Comparison of ENCODE assay signal across 26 cellular contexts in the genomic region with DNA sequence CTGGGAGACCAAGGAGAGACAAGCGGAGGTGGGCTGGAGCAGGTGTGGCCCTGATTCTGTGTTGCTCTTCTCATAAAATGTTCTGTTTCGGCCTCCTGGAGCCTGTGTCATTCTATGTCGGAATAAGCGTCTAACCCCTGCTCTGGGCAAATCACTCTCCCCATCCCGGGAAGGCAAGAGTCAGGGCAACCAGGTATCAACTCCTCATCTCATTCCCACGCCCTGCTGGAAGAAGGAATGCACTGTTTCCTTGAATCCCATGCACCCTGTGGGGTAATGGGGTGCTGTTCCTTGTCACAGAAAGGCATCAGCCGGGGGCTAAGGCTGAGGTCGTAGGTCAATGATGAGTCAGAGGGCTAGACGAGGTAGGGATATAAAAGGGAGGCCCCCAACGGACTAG. TPM values are rescaled to one million over a fixed set of nuclear protein-coding genes. Genes with fewer than 3 reads are reported as not detected.
DNase-seq lines count a peak whose midpoint lies in the region; ATAC-seq and TF ChIP-seq lines count a peak whose summit lies in the region.
"Had no signal": no experiment of that assay in that cellular context is flagged by ENCODE, and none has a peak within 500 bp of the region (broad histone marks: within the 10 kb centered on the region; RNA-seq: fewer than 3 reads in every experiment).

No MANE protein-coding gene starts in this region.

- H2AFZ ChIP-seq in neuronal stem cell (ENCODE audit: low read length) = no peak overlapping the region

- H3K4ac ChIP-seq in neuronal stem cell (ENCODE audit: low read length) = no peak overlapping the region

- H3K27ac Mint-ChIP-seq in dendritic cell treated with granulocyte-macrophage colony-stimulating factor and Interleukin-4, amounts not matched to agents 40 ng/mL and 50 ng/mL, for 4 days = peak overlapping the region; percentile 86
- H3K27ac Mint-ChIP-seq: activated naive CD4-positive, alpha-beta T cell treated with anti-CD3 and anti-CD28 coated beads for 36 hours; immature natural killer cell; stimulated activated naive B cell treated with anti-CD40 and anti-IgM and Interleukin-4, amounts not matched to agents 10 μg/mL and 1 μg/mL and 100 μg/mL, for 72 hours; WTC11 had no signal

- peak overlapping the region; percentile 68 for H3K4me3 Mint-ChIP-seq in dendritic cell treated with granulocyte-macrophage colony-stimulating factor and Interleukin-4, amounts not matched to agents 40 ng/mL and 50 ng/mL, for 4 days
- H3K4me3 Mint-ChIP-seq: activated naive CD4-positive, alpha-beta T cell treated with anti-CD3 and anti-CD28 coated beads for 36 hours; CD8-positive, alpha-beta memory T cell; immature natural killer cell; naive thymus-derived CD4-positive, alpha-beta T cell; stimulated activated naive B cell treated with anti-CD40 and anti-IgM and Interleukin-4, amounts not matched to agents 10 μg/mL and 1 μg/mL and 100 μg/mL, for 72 hours had no signal

- H3K9ac ChIP-seq in neuronal stem cell (ENCODE audit: low read depth, low read length, poor library complexity) = peak overlapping the region; percentile 44

- H3K36me3 ChIP-seq in heart left ventricle (peaks cover 0 to 12% (median 11%) of the 10 kb centered on the region in 9 donors), neuronal stem cell (replicated peaks in 1 of 2; ENCODE audit: control insufficient read depth in 2 of 2, insufficient read depth in 2 of 2, low read length in 2 of 2) (peaks cover 3 to 12% of the 10 kb centered on the region in 2 donors), testis (ENCODE audit: low read depth, missing control alignments) (no peaks in the 10 kb centered on the region), upper lobe of right lung (peaks cover 9% of the 10 kb centered on the region)
- H3K36me3 ChIP-seq: MG63 had no signal

- H3K18ac ChIP-seq in neuronal stem cell (ENCODE audit: low read length) = no peak overlapping the region

- peaks cover 24% of the 10 kb centered on the region for H3K27me3 Mint-ChIP-seq in dendritic cell treated with granulocyte-macrophage colony-stimulating factor and Interleukin-4, amounts not matched to agents 40 ng/mL and 50 ng/mL, for 4 days

- no peak overlapping the region for H2BK15ac ChIP-seq in neuronal stem cell (ENCODE audit: low read length)

- TF ChIP-seq POLR2A in heart left ventricle (IDR thresholded peaks at IDR 0.05) (no peak), testis (IDR thresholded peaks at IDR 0.05) (no peak)

- intact Hi-C loops in heart left ventricle (cut with DNase I) = no loop called here
- intact Hi-C loops in Right ventricle myocardium superior (cut with DNase I) = no loop called here
- intact Hi-C loops in dendritic cell treated with granulocyte-macrophage colony-stimulating factor and Interleukin-4, amounts not matched to agents 40 ng/mL and 50 ng/mL, for 4 days (cut with micrococcal nuclease) = no loop called here
- intact Hi-C loops in testis (cut with DNase I; ENCODE audit: low total_unique reads) = no loop called here
- intact Hi-C loops in upper lobe of right lung (cut with DNase I) = no loop called here

- H4K91ac ChIP-seq in neuronal stem cell (ENCODE audit: low read depth, low read length, poor library complexity) = no peak overlapping the region

- H2BK120ac ChIP-seq in neuronal stem cell (ENCODE audit: low read depth, low read length) = no peak overlapping the region

- no peak for ATAC-seq in heart left ventricle
- no peak for ATAC-seq in Right ventricle myocardium superior (ENCODE audit: poor library complexity)
- no peak for ATAC-seq in upper lobe of right lung
- no peak for ATAC-seq in GM19397 (IDR thresholded peaks at IDR 0.05; ENCODE audit: unreplicated experiment)
- ATAC-seq: left lobe of liver; naive thymus-derived CD4-positive, alpha-beta T cell; stimulated activated naive B cell treated with anti-CD40 and anti-IgM and Interleukin-4, amounts not matched to agents 10 μg/mL and 1 μg/mL and 100 μg/mL, for 72 hours had no signal

- no peak overlapping the region for H4K8ac ChIP-seq in neuronal stem cell (ENCODE audit: low read depth, low read length)

- TF ChIP-seq CTCF in heart left ventricle (IDR thresholded peaks at IDR 0.05) (no peak), testis (IDR thresholded peaks at IDR 0.05) (no peak), upper lobe of right lung (IDR thresholded peaks at IDR 0.05) (no peak)

- H3K4me1 ChIP-seq in heart left ventricle = peaks cover 0 to 33% (median 15%) of the 10 kb centered on the region in 12 donors
- peaks cover 7 to 21% of the 10 kb centered on the region in 2 donors for H3K4me1 ChIP-seq in neuronal stem cell (ENCODE audit: control insufficient read depth in 2 of 2, insufficient read depth in 1 of 2, low read depth in 1 of 2, low read length in 2 of 2)
- peaks cover 8% of the 10 kb centered on the region for H3K4me1 ChIP-seq in testis
- peaks cover 10% of the 10 kb centered on the region for H3K4me1 ChIP-seq in upper lobe of right lung

- no peaks in the 10 kb centered on the region for H3K9me3 Mint-ChIP-seq in dendritic cell treated with granulocyte-macrophage colony-stimulating factor and Interleukin-4, amounts not matched to agents 40 ng/mL and 50 ng/mL, for 4 days
- H3K9me3 Mint-ChIP-seq: activated naive CD4-positive, alpha-beta T cell treated with anti-CD3 and anti-CD28 coated beads for 36 hours; CD8-positive, alpha-beta memory T cell; naive thymus-derived CD4-positive, alpha-beta T cell; stimulated activated naive B cell treated with anti-CD40 and anti-IgM and Interleukin-4, amounts not matched to agents 10 μg/mL and 1 μg/mL and 100 μg/mL, for 72 hours; WTC11 had no signal

- peaks cover 0 to 41% (median 21%) of the 10 kb centered on the region in 9 donors for H3K27me3 ChIP-seq in heart left ventricle
- H3K27me3 ChIP-seq in neuronal stem cell (ENCODE audit: control insufficient read depth in 3 of 3, insufficient read depth in 3 of 3, low read depth in 1 of 3, low read length in 3 of 3) = peaks cover 0 to 16% (median 3%) of the 10 kb centered on the region in 3 experiments
- H3K27me3 ChIP-seq in testis = no peaks in the 10 kb centered on the region
- peaks cover 23% of the 10 kb centered on the region for H3K27me3 ChIP-seq in upper lobe of right lung
- H3K27me3 ChIP-seq: cardiac muscle cell had no signal

- no peak overlapping the region for H2BK5ac ChIP-seq in neuronal stem cell (ENCODE audit: low read length)

- peaks cover 4% of the 10 kb centered on the region for H3K79me1 ChIP-seq in neuronal stem cell (ENCODE audit: low read depth, low read length)

- peak overlapping the region in 2 of 12 donors; percentile 48 to 75 for H3K27ac ChIP-seq in heart left ventricle
- H3K27ac ChIP-seq in neuronal stem cell (replicated peaks; ENCODE audit: low read length) = no peak overlapping the region
- H3K27ac ChIP-seq in testis = peak overlapping the region; percentile 74 to 82
- no peak overlapping the region for H3K27ac ChIP-seq in upper lobe of right lung
- H3K27ac ChIP-seq: cardiac muscle cell, epithelial cell of prostate, tibial artery had no signal

- WGBS in heart left ventricle, 4 donors = 86 to 90% (median 88%) methylated on average over 8 to 10 of the region's 10 CpGs
- WGBS in neuronal stem cell (ENCODE audit: extremely low coverage in 2 of 2, insufficient read length in 2 of 2, insufficient replicate concordance in 1 of 2), 2 donors = no CpG with 5 or more reads among the region's 10 CpGs
- 58 to 69% methylated on average over 10 of the region's 10 CpGs for WGBS in testis, 2 donors

- H3K9me3 ChIP-seq in heart left ventricle = no peaks in the 10 kb centered on the region
- no peaks in the 10 kb centered on the region for H3K9me3 ChIP-seq in neuronal stem cell (replicated peaks in 1 of 2; ENCODE audit: control insufficient read depth in 2 of 2, insufficient read depth in 1 of 2, low read depth in 1 of 2, low read length in 2 of 2)
- no peaks in the 10 kb centered on the region for H3K9me3 ChIP-seq in testis
- H3K9me3 ChIP-seq in upper lobe of right lung = no peaks in the 10 kb centered on the region
- H3K9me3 ChIP-seq: MG63, tibial artery had no signal

- H3K4me2 ChIP-seq in neuronal stem cell (ENCODE audit: insufficient read depth, low read length, poor library complexity, severe bottlenecking) = no peak overlapping the region
- H3K4me2 ChIP-seq: smooth muscle cell had no signal

- H3K14ac ChIP-seq in neuronal stem cell (ENCODE audit: low read length) = no peak overlapping the region

- H3K4me1 Mint-ChIP-seq in dendritic cell treated with granulocyte-macrophage colony-stimulating factor and Interleukin-4, amounts not matched to agents 40 ng/mL and 50 ng/mL, for 4 days (ENCODE audit: low read depth) = peaks cover 52% of the 10 kb centered on the region

- H3K4me3 ChIP-seq in heart left ventricle (peak overlapping the region in 8 of 12 donors; percentile 21 to 57 (median 46)), neuronal stem cell (ENCODE audit: low read length in 2 of 2) (no peak overlapping the region), testis (peak overlapping the region; percentile 53 to 76), upper lobe of right lung (no peak overlapping the region)
- H3K4me3 ChIP-seq: cardiac muscle cell, MG63, smooth muscle cell had no signal

- no peak overlapping the region for H2BK12ac ChIP-seq in neuronal stem cell (ENCODE audit: low read length)

- peaks cover 23% of the 10 kb centered on the region for H3K36me3 Mint-ChIP-seq in dendritic cell treated with granulocyte-macrophage colony-stimulating factor and Interleukin-4, amounts not matched to agents 40 ng/mL and 50 ng/mL, for 4 days (ENCODE audit: low read depth)

- DNase-seq in heart left ventricle = no peak
- DNase-seq in Right ventricle myocardium superior = no peak
- DNase-seq in neuronal stem cell (ENCODE audit: low spot score) = no peak
- DNase-seq in testis = no peak
- DNase-seq in upper lobe of right lung = no peak
- no peak for DNase-seq in NCI-H526 treated with DMSO at 0.1 percent for 48 hours (lab: John Stamatoyannopoulos, UW)
- DNase-seq: activated CD4-positive, alpha-beta T cell treated with anti-CD3 and anti-CD28 coated beads, Interleukin-2, amount 50 U/mL, for 1 hour; activated naive CD4-positive, alpha-beta T cell treated with anti-CD3 and anti-CD28 coated beads for 36 hours; CD8-positive, alpha-beta memory T cell; immature natural killer cell; MG63; naive thymus-derived CD4-positive, alpha-beta T cell; NCI-H1417 treated with DMSO at 0.1 percent for 48 hours; NCI-H446; SHP77; stimulated activated CD4-positive, alpha-beta T cell treated with anti-CD3 and anti-CD28 coated beads, Interleukin-4, amount 100 ng/mL, for 1 hour; stimulated activated naive B cell treated with anti-CD40 and anti-IgM and Interleukin-4, amounts not matched to agents 10 μg/mL and 1 μg/mL and 100 μg/mL, for 72 hours; tibial artery had no signal

- H2AK5ac ChIP-seq in neuronal stem cell (ENCODE audit: low read depth, low read length) = no peak overlapping the region

- no peak overlapping the region for H3K23ac ChIP-seq in neuronal stem cell (ENCODE audit: low read depth, low read length, poor library complexity)

RNA-seq across cellular contexts. Expression of a gene that starts 2.6 kb away (rescaled TPM):
- 1 to 10 TPM in 1 of 9 donors, under 1 TPM in 5, not detected in 3; 0.21 to 1.3 (median 0.39) TPM for total RNA-seq in heart left ventricle
- polyA plus RNA-seq in heart left ventricle = under 1 TPM in 1 of 2 donors, not detected in 1; 0.15 TPM
- total RNA-seq in Right ventricle myocardium superior = not detected
- not detected for polyA plus RNA-seq in neuronal stem cell (2013, experiment 1 of 2)
- polyA plus RNA-seq in neuronal stem cell (2013, experiment 2 of 2) = not detected
- total RNA-seq in testis = not detected
- 1.1 TPM for polyA plus RNA-seq in testis (ENCODE audit: insufficient read depth, low read depth, low replicate concordance)
- total RNA-seq in upper lobe of right lung = not detected
- total RNA-seq: A172; activated naive CD4-positive, alpha-beta T cell treated with anti-CD3 and anti-CD28 coated beads for 36 hours; cardiac muscle cell; left lobe of liver; smooth muscle cell had no signal
- polyA plus RNA-seq: CD8-positive, alpha-beta memory T cell; immature natural killer cell; naive thymus-derived CD4-positive, alpha-beta T cell; smooth muscle cell had no signal

RNA-seq across cellular contexts. Expression of a gene that starts 5.1 kb away (rescaled TPM):
- total RNA-seq in heart left ventricle (1 to 10 TPM in 2 of 9 donors, under 1 TPM in 6, not detected in 1; 0.23 to 1.5 (median 0.67) TPM), Right ventricle myocardium superior (0.48 TPM), testis (10 to 100 TPM; 15.4 to 25.1 TPM), upper lobe of right lung (0.55 TPM)
- polyA plus RNA-seq in heart left ventricle (under 1 TPM; 0.64 to 0.91 TPM), testis (ENCODE audit: insufficient read depth, low read depth, low replicate concordance) (2.6 TPM)
- 8.5 TPM for polyA plus RNA-seq in neuronal stem cell (2013, experiment 1 of 2)
- 8.0 TPM for polyA plus RNA-seq in neuronal stem cell (2013, experiment 2 of 2)
- total RNA-seq: A172; activated naive CD4-positive, alpha-beta T cell treated with anti-CD3 and anti-CD28 coated beads for 36 hours had no signal
- polyA plus RNA-seq: CD8-positive, alpha-beta memory T cell; naive thymus-derived CD4-positive, alpha-beta T cell had no signal

RNA-seq across cellular contexts. Expression of a gene that starts 10.2 kb away (rescaled TPM):
- total RNA-seq in heart left ventricle (100 to 1,000 TPM; 134 to 310 (median 236) TPM), Right ventricle myocardium superior (350 TPM), testis (10 to 100 TPM; 69.8 to 88.5 TPM), upper lobe of right lung (76.2 TPM)
- polyA plus RNA-seq in heart left ventricle (100 to 1,000 TPM; 222 to 478 TPM), testis (ENCODE audit: insufficient read depth, low read depth, low replicate concordance) (121 TPM)
- polyA plus RNA-seq in neuronal stem cell (2013, experiment 1 of 2) = 103 TPM
- 96.2 TPM for polyA plus RNA-seq in neuronal stem cell (2013, experiment 2 of 2)

RNA-seq across cellular contexts. Expression of a gene that starts 10.3 kb away (rescaled TPM):
- total RNA-seq in heart left ventricle (10 to 100 TPM; 10.7 to 23.7 (median 15.7) TPM), Right ventricle myocardium superior (12.9 TPM), testis (10 to 100 TPM; 27.8 to 35.5 TPM), upper lobe of right lung (16.6 TPM)
- polyA plus RNA-seq in heart left ventricle (10 to 100 TPM in 1 of 2 donors, 1 to 10 TPM in 1; 5.0 to 12.8 TPM), testis (ENCODE audit: insufficient read depth, low read depth, low replicate concordance) (35.9 TPM)
- polyA plus RNA-seq in neuronal stem cell (2013, experiment 1 of 2) = 7.3 TPM
- 6.9 TPM for polyA plus RNA-seq in neuronal stem cell (2013, experiment 2 of 2)

RNA-seq across cellular contexts. Expression of a gene that starts 23.7 kb away (rescaled TPM):
- total RNA-seq in heart left ventricle (10 to 100 TPM; 17.4 to 77.4 (median 22.7) TPM), Right ventricle myocardium superior (20.9 TPM), testis (100 to 1,000 TPM; 204 to 239 TPM), upper lobe of right lung (75.6 TPM)
- polyA plus RNA-seq in heart left ventricle (10 to 100 TPM; 37.2 to 50.8 TPM), testis (ENCODE audit: insufficient read depth, low read depth, low replicate concordance) (172 TPM)
- 58.3 TPM for polyA plus RNA-seq in neuronal stem cell (2013, experiment 1 of 2)
- 60.4 TPM for polyA plus RNA-seq in neuronal stem cell (2013, experiment 2 of 2)

Comparison
In these comparisons a context has a peak if more than half of its experiments do, and no peak if none do; other contexts are left out.
1. H3K27ac ChIP-seq: peak in testis (2 of 2); none in neuronal stem cell (single experiment) and upper lobe of right lung (single experiment).
2. H3K4me3 ChIP-seq: peak in heart left ventricle (8 of 12) and testis (2 of 2); none in neuronal stem cell (0 of 2) and upper lobe of right lung (single experiment).
3. RNA of a gene that starts 5.1 kb away (total RNA-seq): 15.4 to 25.1 TPM in testis; 0.23 to 1.5 TPM in heart left ventricle, 0.55 TPM in upper lobe of right lung (single experiment) and 0.48 TPM in Right ventricle myocardium superior (single experiment); every median in the first group is over 4 times any median in the second.